ENCODE assay signal across 10 cellular contexts in genomic region chr7:141585592-141586510, GRCh38. TPM values are rescaled to one million over a fixed set of nuclear protein-coding genes. Genes with fewer than 3 reads are reported as not detected.
DNase-seq lines count a peak whose midpoint lies in the region; ATAC-seq, FAIRE-seq and TF ChIP-seq lines count a peak whose summit lies in the region.
"Had no signal": no experiment of that assay in that cellular context is flagged by ENCODE, and none has a peak within 500 bp of the region (broad histone marks: within the 10 kb centered on the region; RNA-seq: fewer than 3 reads in every experiment).

No MANE protein-coding gene starts in this region.

- peaks cover 31% of the 10 kb centered on the region for H3K4me1 ChIP-seq in keratinocyte (ENCODE audit: control insufficient read depth, extremely low read depth, insufficient read depth, low read length)

- POLR2A ChIA-PET in activated CD4-positive, alpha-beta T cell treated with anti-CD3 and anti-CD28 coated beads for 36 hours (lab: Charles Lee) = interaction anchor here (0.6 to 0.9 kb wide), 3 partner anchors 16 to 571 kb away, joined by 3 to 4 read pairs (median 3); partner anchors contain the start of gene MRPS33
- POLR2A ChIA-PET in activated CD4-positive, alpha-beta T cell treated with anti-CD3 and anti-CD28 coated beads, Interleukin-2, amount 10 ng/mL, durations not matched to agents 7 days and 5 days (lab: Charles Lee) = no interaction called here

- dilution Hi-C loops in keratinocyte (cut with MboI; ENCODE audit: extremely low pct_ligation_motif_present, low sequenced_read_pairs) = no loop called here

- CTCF ChIA-PET in activated CD4-positive, alpha-beta T cell treated with anti-CD3 and anti-CD28 coated beads for 36 hours (lab: Charles Lee) = no interaction called here
- CTCF ChIA-PET in activated CD4-positive, alpha-beta T cell treated with anti-CD3 and anti-CD28 coated beads, Interleukin-2, amount 10 ng/mL, durations not matched to agents 7 days and 5 days (lab: Charles Lee) = interaction anchor here (0.9 kb wide), 1 partner anchor 11 kb away, joined by 3 read pairs; no protein-coding TSS in a partner anchor

- H3K4me1 Mint-ChIP-seq in activated CD4-positive, alpha-beta T cell treated with anti-CD3 and anti-CD28 coated beads for 36 hours = peaks cover 43% of the 10 kb centered on the region
- H3K4me1 Mint-ChIP-seq in activated CD4-positive, alpha-beta T cell treated with anti-CD3 and anti-CD28 coated beads, Interleukin-2, amount 10 ng/mL, durations not matched to agents 7 days and 5 days = peaks cover 16% of the 10 kb centered on the region

- peak overlapping the region; percentile 80 for H3K27ac ChIP-seq in keratinocyte (ENCODE audit: control insufficient read depth, insufficient read depth, low read length)
- H3K27ac ChIP-seq: C4-2B, cardiac muscle cell had no signal

- FAIRE-seq in keratinocyte (lab: Jason Lieb, UNC) = peak; percentile 73

- peak overlapping the region; percentile 60 for H3K9ac ChIP-seq in keratinocyte (ENCODE audit: control insufficient read depth, extremely low read depth, insufficient read depth, low read length)

- DNase-seq in activated CD4-positive, alpha-beta T cell treated with anti-CD3 and anti-CD28 coated beads for 36 hours = peak; percentile 67
- no peak for DNase-seq in activated CD4-positive, alpha-beta T cell treated with anti-CD3 and anti-CD28 coated beads, Interleukin-2, amount 10 ng/mL, durations not matched to agents 7 days and 5 days
- DNase-seq in keratinocyte (ENCODE audit: low read depth, low spot score) (peak; percentile 33), NAMALWA (ENCODE audit: low spot score) (no peak), NCI-H510A treated with DMSO at 0.1 percent for 48 hours (lab: John Stamatoyannopoulos, UW) (no peak), OCI-M1 (lab: John Stamatoyannopoulos, UW) (no peak)

- peak; percentile 86 for ATAC-seq in activated CD4-positive, alpha-beta T cell treated with anti-CD3 and anti-CD28 coated beads for 36 hours
- peak; percentile 94 for ATAC-seq in HG02852 (IDR thresholded peaks at IDR 0.05; ENCODE audit: unreplicated experiment)

- H3K79me2 ChIP-seq in keratinocyte (ENCODE audit: control insufficient read depth, insufficient read depth, low read length) = peaks cover 2% of the 10 kb centered on the region

- H3K27ac Mint-ChIP-seq in activated CD4-positive, alpha-beta T cell treated with anti-CD3 and anti-CD28 coated beads for 36 hours = peak overlapping the region; percentile 69
- no peak overlapping the region for H3K27ac Mint-ChIP-seq in activated CD4-positive, alpha-beta T cell treated with anti-CD3 and anti-CD28 coated beads, Interleukin-2, amount 10 ng/mL, durations not matched to agents 7 days and 5 days

- peak overlapping the region; percentile 58 for H2AFZ ChIP-seq in keratinocyte (ENCODE audit: control insufficient read depth, low read length)

- H3K27me3 ChIP-seq in keratinocyte (ENCODE audit: control insufficient read depth, extremely low read depth, insufficient read depth, low read length) = no peaks in the 10 kb centered on the region
- H3K27me3 ChIP-seq: cardiac muscle cell had no signal

- H3K4me3 ChIP-seq in WI38 (ENCODE audit: low read depth, low read length) (peak overlapping the region; percentile 42), keratinocyte (ENCODE audit: control insufficient read depth in 2 of 3, extremely low read depth in 1 of 3, insufficient read depth in 2 of 3, low read depth in 1 of 3, low read length in 3 of 3) (peak overlapping the region in 2 of 3 experiments; percentile 54 to 62)
- H3K4me3 ChIP-seq: cardiac muscle cell had no signal

- no peaks in the 10 kb centered on the region for H3K9me1 ChIP-seq in keratinocyte (ENCODE audit: control insufficient read depth, extremely low read depth, insufficient read depth, low read length)

- no peak for TF ChIP-seq CTCF in WI38 (IDR thresholded peaks at IDR 0.05; ENCODE audit: low read depth, low read length)
- TF ChIP-seq CTCF in keratinocyte (optimal IDR thresholded peaks at IDR 0.05 in 1 of 3, IDR thresholded peaks at IDR 0.05 in 1 of 3, conservative IDR thresholded peaks at IDR 0.05 in 1 of 3; ENCODE audit: extremely low read depth in 1 of 3, insufficient read depth in 2 of 3, low read length in 3 of 3) = no peak

- H3K27me3 Mint-ChIP-seq in activated CD4-positive, alpha-beta T cell treated with anti-CD3 and anti-CD28 coated beads for 36 hours = no peaks in the 10 kb centered on the region
- no peaks in the 10 kb centered on the region for H3K27me3 Mint-ChIP-seq in activated CD4-positive, alpha-beta T cell treated with anti-CD3 and anti-CD28 coated beads, Interleukin-2, amount 10 ng/mL, durations not matched to agents 7 days and 5 days

- peak overlapping the region; percentile 81 for H3K4me2 ChIP-seq in keratinocyte (ENCODE audit: control insufficient read depth, extremely low read depth, insufficient read depth, low read depth, low read length)

- H3K9me3 ChIP-seq in keratinocyte (ENCODE audit: control insufficient read depth, low read depth, low read length) = no peaks in the 10 kb centered on the region

- peaks cover 0 to 2% of the 10 kb centered on the region in 2 experiments for H3K36me3 ChIP-seq in keratinocyte (ENCODE audit: control insufficient read depth in 2 of 2, extremely low read depth in 1 of 2, insufficient read depth in 2 of 2, low read length in 2 of 2)
- H3K36me3 ChIP-seq: cardiac muscle cell had no signal

- H3K36me3 Mint-ChIP-seq in activated CD4-positive, alpha-beta T cell treated with anti-CD3 and anti-CD28 coated beads for 36 hours (ENCODE audit: low read depth) = peaks cover 59% of the 10 kb centered on the region
- H3K36me3 Mint-ChIP-seq in activated CD4-positive, alpha-beta T cell treated with anti-CD3 and anti-CD28 coated beads, Interleukin-2, amount 10 ng/mL, durations not matched to agents 7 days and 5 days (ENCODE audit: low read depth) = peaks cover 62% of the 10 kb centered on the region

- H4K20me1 ChIP-seq in keratinocyte (ENCODE audit: control insufficient read depth, extremely low read depth, insufficient read depth, low read length) = no peaks in the 10 kb centered on the region

- intact Hi-C loops in activated CD4-positive, alpha-beta T cell treated with anti-CD3 and anti-CD28 coated beads for 36 hours (cut with DNase I, micrococcal nuclease) = loop anchor here (1.0 to 2.0 kb wide), 3 partner anchors 21 to 28 kb away; no protein-coding TSS in a partner anchor

- peaks cover 3% of the 10 kb centered on the region for H3K9me3 Mint-ChIP-seq in activated CD4-positive, alpha-beta T cell treated with anti-CD3 and anti-CD28 coated beads for 36 hours (ENCODE audit: low read depth)
- peaks cover 18% of the 10 kb centered on the region for H3K9me3 Mint-ChIP-seq in activated CD4-positive, alpha-beta T cell treated with anti-CD3 and anti-CD28 coated beads, Interleukin-2, amount 10 ng/mL, durations not matched to agents 7 days and 5 days

- H3K4me3 Mint-ChIP-seq in activated CD4-positive, alpha-beta T cell treated with anti-CD3 and anti-CD28 coated beads for 36 hours = peak overlapping the region; percentile 3
- H3K4me3 Mint-ChIP-seq in activated CD4-positive, alpha-beta T cell treated with anti-CD3 and anti-CD28 coated beads, Interleukin-2, amount 10 ng/mL, durations not matched to agents 7 days and 5 days = no peak overlapping the region

RNA-seq across cellular contexts. Expression of gene AGK, which starts 34.6 kb away (rescaled TPM):
- 10 to 100 TPM; 49.7 to 52.9 TPM for total RNA-seq in activated CD4-positive, alpha-beta T cell treated with anti-CD3 and anti-CD28 coated beads for 36 hours
- total RNA-seq in activated CD4-positive, alpha-beta T cell treated with anti-CD3 and anti-CD28 coated beads, Interleukin-2, amount 10 ng/mL, durations not matched to agents 7 days and 5 days = 10 to 100 TPM; 40.7 to 42.5 TPM
- 30.9 to 40.0 TPM (median 36.6 TPM) in 3 replicates for polyA plus RNA-seq in keratinocyte
- 10.6 TPM for polyA plus RNA-seq in keratinocyte (2011; ENCODE audit: low read depth)
- polyA plus RNA-seq in keratinocyte (2011; cell fraction: cytosol; rRNA removed) = 24.0 and 45.4 TPM in 2 replicates
- polyA plus RNA-seq in keratinocyte (2011; cell fraction: nucleus; rRNA removed) = 54.0 and 61.2 TPM in 2 replicates
- 11.6 and 21.7 TPM in 2 replicates for polyA plus RNA-seq in keratinocyte (2012; ENCODE audit: low replicate concordance)
- 21.7 to 37.8 TPM (median 29.8 TPM) in 3 replicates for polyA minus RNA-seq in keratinocyte
- polyA minus RNA-seq in keratinocyte (2011; cell fraction: cytosol; rRNA and poly(A)+ RNA removed) = 12.9 TPM
- polyA minus RNA-seq in keratinocyte (2011; cell fraction: nucleus; rRNA and poly(A)+ RNA removed) = 24.0 and 47.0 TPM in 2 replicates

Comparison
In these comparisons a context has a peak if more than half of its experiments do, and no peak if none do; other contexts are left out.
1. DNase-seq: peak in activated CD4-positive, alpha-beta T cell treated with anti-CD3 and anti-CD28 coated beads for 36 hours (single experiment) and keratinocyte (single experiment); none in activated CD4-positive, alpha-beta T cell treated with anti-CD3 and anti-CD28 coated beads, Interleukin-2, amount 10 ng/mL, durations not matched to agents 7 days and 5 days (single experiment), NAMALWA (single experiment), NCI-H510A treated with DMSO at 0.1 percent for 48 hours (single experiment) and OCI-M1 (single experiment).